21 cellular contexts compared by ENCODE assay signal in genomic region chr20:3318226-3318884, GRCh38.
"Had no signal": no experiment of that assay in that cellular context is flagged by ENCODE, and none has a peak within 500 bp of the region (broad histone marks: within the 10 kb centered on the region; RNA-seq: fewer than 3 reads in every experiment).

No MANE protein-coding gene starts in this region.

- FAIRE-seq: colon had no signal

- H3K4me3 Mint-ChIP-seq: activated CD8-positive, alpha-beta memory T cell treated with anti-CD3 and anti-CD28 coated beads, Interleukin-2, amount 10 ng/mL, durations not matched to agents 7 days and 5 days; activated T-cell treated with anti-CD3 and anti-CD28 coated beads, Interleukin-2, amount 50 U/mL, for 4 hours; memory B cell; nephron; T-helper 2 cell treated with Interferon-gamma antibody and Interleukin-4, amounts not matched to agents 5 μg/mL and 100 μg/mL, for 36 hours had no signal

- H3K27me3 Mint-ChIP-seq: activated CD8-positive, alpha-beta memory T cell treated with anti-CD3 and anti-CD28 coated beads, Interleukin-2, amount 10 ng/mL, durations not matched to agents 7 days and 5 days; memory B cell had no signal

- ATAC-seq: activated CD8-positive, alpha-beta memory T cell treated with anti-CD3 and anti-CD28 coated beads, Interleukin-2, amount 10 ng/mL, durations not matched to agents 7 days and 5 days; activated naive CD4-positive, alpha-beta T cell treated with anti-CD3 and anti-CD28 coated beads, Interleukin-2, amount 50 U/mL, for 72 hours; activated T-cell treated with anti-CD3 and anti-CD28 coated beads, Interleukin-2, amount 50 U/mL, for 4 hours; left lobe of liver; psoas muscle; sciatic nerve had no signal

- DNase-seq: activated CD4-positive, alpha-beta T cell treated with anti-CD3 and anti-CD28 coated beads, Interleukin-2, amount 50 U/mL, for 48 hours; activated CD4-positive, CD25-positive, alpha-beta regulatory T cell treated with anti-CD3 and anti-CD28 coated beads, Interleukin-2, amount 50 U/mL, for 72 hours; activated CD8-positive, alpha-beta memory T cell treated with anti-CD3 and anti-CD28 coated beads, Interleukin-2, amount 10 ng/mL, durations not matched to agents 7 days and 5 days; activated effector memory CD4-positive, alpha-beta T cell treated with anti-CD3 and anti-CD28 coated beads, Interleukin-2, amount 50 U/mL, for 16 hours; activated T-cell treated with anti-CD3 and anti-CD28 coated beads, Interleukin-2, amount 50 U/mL, for 4 hours; amygdala; hippocampal formation; occipital lobe; psoas muscle; spleen; stimulated activated CD4-positive, alpha-beta T cell treated with anti-CD3 and anti-CD28 coated beads, Interleukin-2, amount 100 ng/mL, for 24 hours; stimulated activated naive CD4-positive, alpha-beta T cell; substantia nigra; transverse colon had no signal

- H3K4me3 ChIP-seq: psoas muscle, spleen, transverse colon had no signal

- H3K27me3 ChIP-seq: spleen, transverse colon had no signal

- H3K27ac ChIP-seq: psoas muscle, spleen, transverse colon had no signal

- H3K9me3 Mint-ChIP-seq: activated naive CD4-positive, alpha-beta T cell treated with anti-CD3 and anti-CD28 coated beads, Interleukin-2, amount 50 U/mL, for 72 hours; activated T-cell treated with anti-CD3 and anti-CD28 coated beads, Interleukin-2, amount 50 U/mL, for 4 hours; memory B cell; nephron; T-helper 2 cell treated with Interferon-gamma antibody and Interleukin-4, amounts not matched to agents 5 μg/mL and 100 μg/mL, for 36 hours had no signal

- H3K27ac Mint-ChIP-seq: activated CD8-positive, alpha-beta memory T cell treated with anti-CD3 and anti-CD28 coated beads, Interleukin-2, amount 10 ng/mL, durations not matched to agents 7 days and 5 days; activated naive CD4-positive, alpha-beta T cell treated with anti-CD3 and anti-CD28 coated beads, Interleukin-2, amount 50 U/mL, for 72 hours; memory B cell; nephron; T-helper 2 cell treated with Interferon-gamma antibody and Interleukin-4, amounts not matched to agents 5 μg/mL and 100 μg/mL, for 36 hours had no signal

- H3K4me1 Mint-ChIP-seq: activated CD8-positive, alpha-beta memory T cell treated with anti-CD3 and anti-CD28 coated beads, Interleukin-2, amount 10 ng/mL, durations not matched to agents 7 days and 5 days; memory B cell had no signal

- H3K4me1 ChIP-seq: transverse colon had no signal

- H3K36me3 Mint-ChIP-seq: activated naive CD4-positive, alpha-beta T cell treated with anti-CD3 and anti-CD28 coated beads, Interleukin-2, amount 50 U/mL, for 72 hours had no signal

- H3K9me3 ChIP-seq: psoas muscle, spleen, transverse colon had no signal
